23 cellular contexts compared by ENCODE assay signal in the genomic region with DNA sequence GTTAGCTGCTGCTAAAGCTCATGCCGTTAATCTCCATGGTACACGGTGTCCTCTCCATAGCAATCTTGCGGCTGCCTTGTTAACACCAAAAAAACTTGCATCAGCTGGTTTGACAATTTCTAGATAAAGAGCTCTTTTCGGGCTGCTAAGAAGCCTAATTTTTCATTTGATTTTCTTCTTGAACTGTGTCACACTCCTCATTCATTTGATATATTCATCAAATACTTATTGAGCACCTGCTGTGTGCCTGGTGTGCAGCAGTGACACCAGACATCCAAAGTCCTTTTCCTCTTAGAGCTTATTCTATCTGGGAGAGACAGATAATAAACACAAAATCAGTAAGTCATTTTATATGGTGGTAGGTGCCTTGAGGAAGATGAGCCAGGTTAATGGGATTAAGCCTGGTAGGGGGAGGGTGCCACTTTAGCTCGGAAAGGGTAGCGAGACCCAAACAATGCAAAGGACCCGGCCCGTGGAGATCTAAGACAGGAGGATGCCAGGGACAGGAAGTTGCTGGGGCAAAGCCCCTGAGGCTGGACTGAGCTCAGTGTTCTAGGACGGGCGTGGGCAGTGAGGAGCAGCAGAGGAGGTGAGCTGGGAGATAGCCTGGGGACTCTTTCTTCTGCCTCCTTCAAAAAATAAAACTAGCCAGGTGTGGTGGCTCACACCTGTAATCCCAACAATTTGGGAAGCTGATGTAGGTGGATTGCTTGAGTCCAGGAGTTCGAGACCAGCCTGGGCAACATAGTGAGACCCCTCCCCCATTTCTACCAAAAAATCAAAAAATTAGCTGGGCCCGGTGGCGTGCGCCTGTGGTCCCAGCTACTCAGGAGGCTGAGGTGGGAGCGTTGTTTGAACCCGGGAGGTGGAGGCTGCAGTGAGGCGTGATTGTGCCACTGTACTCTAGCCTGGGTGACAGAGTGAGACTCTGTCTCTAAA.
"Had no signal": no experiment of that assay in that cellular context is flagged by ENCODE, and none has a peak within 500 bp of the region (broad histone marks: within the 10 kb centered on the region; RNA-seq: fewer than 3 reads in every experiment).

No MANE protein-coding gene starts in this region.

- DNase-seq: activated CD4-positive, alpha-beta T cell treated with anti-CD3 and anti-CD28 coated beads, Interleukin-2, amount 50 U/mL, for 1 hour; activated CD4-positive, CD25-positive, alpha-beta regulatory T cell treated with anti-CD3 and anti-CD28 coated beads, Interleukin-2, amount 50 U/mL, for 72 hours; activated CD8-positive, alpha-beta T cell treated with anti-CD3 and anti-CD28 coated beads, Interleukin-2, amount 10 ng/mL, durations not matched to agents 7 days and 5 days; activated naive CD4-positive, alpha-beta T cell treated with Interleukin-2 at 50 U/mL for 16 hours; amygdala; cerebellar nuclear complex; cortex of kidney; foreskin melanocyte; immature natural killer cell; midbrain; natural killer cell; pancreas; psoas muscle; stimulated activated CD4-positive, alpha-beta T cell treated with anti-CD3 and anti-CD28 coated beads, Interleukin-4, amount 100 ng/mL, for 24 hours; stimulated activated naive CD4-positive, alpha-beta T cell treated with Interleukin-2 at 50 U/mL for 16 hours; T-cell had no signal

- H3K27ac ChIP-seq: hepatocyte, neutrophil, pancreas, psoas muscle, right atrium auricular region, VCaP had no signal

- H3K4me2 ChIP-seq: hepatocyte had no signal

- H2AFZ ChIP-seq: hepatocyte had no signal

- H3K79me2 ChIP-seq: hepatocyte had no signal

- FAIRE-seq: bronchial epithelial cell, endometrium, pancreas had no signal

- H3K27me3 ChIP-seq: hepatocyte, neutrophil, pancreas, right atrium auricular region had no signal

- H3K4me1 ChIP-seq: pancreas, psoas muscle had no signal

- H3K4me3 ChIP-seq: hepatocyte, pancreas, psoas muscle, right atrium auricular region had no signal

- H3K9me3 ChIP-seq: neutrophil, pancreas, psoas muscle, right atrium auricular region had no signal

- H3K36me3 ChIP-seq: neutrophil, pancreas, right atrium auricular region had no signal

- ATAC-seq: activated CD8-positive, alpha-beta T cell treated with anti-CD3 and anti-CD28 coated beads, Interleukin-2, amount 10 ng/mL, durations not matched to agents 7 days and 5 days; left lobe of liver; natural killer cell; psoas muscle; T-cell had no signal
